Comparison of ENCODE assay signal across 2 cellular contexts in the genomic region with DNA sequence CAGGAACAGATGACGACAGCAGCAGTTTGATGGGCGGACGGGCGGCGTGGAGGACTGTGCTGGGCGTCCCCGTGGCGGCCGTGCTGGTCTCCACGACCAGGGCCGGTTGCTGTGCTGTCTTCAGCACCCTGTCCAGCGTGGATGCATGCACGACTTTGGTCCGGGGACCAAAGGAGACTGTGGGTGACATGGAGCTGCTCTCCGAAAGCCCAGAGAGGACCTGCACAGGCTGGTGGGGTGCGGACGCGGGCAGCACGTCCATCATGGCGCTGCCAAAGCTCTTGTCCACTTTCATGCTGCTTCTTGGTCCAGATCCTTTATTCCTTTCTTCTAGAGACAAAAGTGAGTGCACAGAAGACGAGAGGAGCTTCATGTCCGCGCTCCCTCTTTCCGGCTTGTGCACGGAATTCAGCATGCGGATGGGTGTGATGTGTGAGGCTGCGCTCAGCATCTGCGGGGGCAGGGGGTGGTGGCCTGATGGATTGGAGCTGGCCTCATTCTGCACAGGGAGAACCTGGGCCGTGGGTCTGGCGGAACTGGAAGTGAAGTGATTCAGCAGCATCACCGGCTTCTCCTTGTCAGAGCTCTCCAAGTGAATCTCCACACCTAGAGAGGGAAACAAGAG.
TF ChIP-seq lines count a peak whose summit lies in the region.

No MANE protein-coding gene starts in this region.

TF ChIP-seq in HepG2, 621 proteins besides CTCF, POLR2A, EP300 and RAD21:
- TF ChIP-seq TRIM24 (CRISPR knock-in tag; IDR thresholded peaks at IDR 0.05) (no peak), ELF3 (CRISPR knock-in tag; IDR thresholded peaks at IDR 0.05) (no peak), ZMAT5 (CRISPR knock-in tag; IDR thresholded peaks at IDR 0.05; ENCODE audit: borderline replicate concordance, low read depth) (no peak), KMT2B (CRISPR knock-in tag; IDR thresholded peaks at IDR 0.05) (no peak), SRSF1 (optimal IDR thresholded peaks at IDR 0.05; ENCODE audit: low read depth, low read length) (no peak), ZNF510 (CRISPR knock-in tag; IDR thresholded peaks at IDR 0.05; ENCODE audit: low read depth) (no peak), CBX5 (CRISPR knock-in tag; IDR thresholded peaks at IDR 0.05; ENCODE audit: borderline replicate concordance) (no peak), IRX3 (CRISPR knock-in tag; IDR thresholded peaks at IDR 0.05; ENCODE audit: borderline replicate concordance, low read depth) (no peak), ARNTL (CRISPR knock-in tag; IDR thresholded peaks at IDR 0.05) (no peak), ZNF749 (CRISPR knock-in tag; IDR thresholded peaks at IDR 0.05; ENCODE audit: borderline replicate concordance) (no peak), HCFC1 (IDR thresholded peaks at IDR 0.05; ENCODE audit: low read depth, low read length) (no peak), CSRNP2 (CRISPR knock-in tag; conservative IDR thresholded peaks at IDR 0.05; ENCODE audit: low read depth) (no peak), TAF15 (IDR thresholded peaks at IDR 0.05; ENCODE audit: low read depth, low read length, poor library complexity, severe bottlenecking) (no peak), SAFB2 (CRISPR knock-in tag; IDR thresholded peaks at IDR 0.05; ENCODE audit: borderline replicate concordance, low read depth) (no peak), ZBTB42 (CRISPR knock-in tag; IDR thresholded peaks at IDR 0.05) (no peak), ZNF761 (CRISPR knock-in tag; conservative IDR thresholded peaks at IDR 0.05) (no peak)
- TF ChIP-seq, protein P1, sequence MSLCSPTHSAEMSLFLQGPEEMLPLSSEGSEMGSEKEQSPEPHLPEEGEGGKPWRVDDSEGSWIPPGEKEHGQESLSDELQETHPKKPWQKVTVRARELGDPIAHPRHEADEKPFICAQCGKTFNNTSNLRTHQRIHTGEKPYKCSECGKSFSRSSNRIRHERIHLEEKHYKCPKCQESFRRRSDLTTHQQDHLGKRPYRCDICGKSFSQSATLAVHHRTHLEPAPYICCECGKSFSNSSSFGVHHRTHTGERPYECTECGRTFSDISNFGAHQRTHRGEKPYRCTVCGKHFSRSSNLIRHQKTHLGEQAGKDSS (CRISPR knock-in tag; IDR thresholded peaks at IDR 0.05; ENCODE audit: borderline replicate concordance, low read depth): no peak
TF ChIP-seq in HepG2: peak in this region for 0.

TF ChIP-seq in GM12891, 5 proteins besides CTCF, POLR2A, EP300 and RAD21:
- TF ChIP-seq SPI1 (IDR thresholded peaks at IDR 0.05; ENCODE audit: low read depth, low read length): no peak
- TF ChIP-seq POLR2AphosphoS5 (IDR thresholded peaks at IDR 0.05; ENCODE audit: low read depth, low read length): no peak
- TF ChIP-seq POU2F2 (IDR thresholded peaks at IDR 0.05; ENCODE audit: low read depth, low read length): no peak
- TF ChIP-seq PAX5 (IDR thresholded peaks at IDR 0.05; ENCODE audit: insufficient read depth, low read length, severe bottlenecking): no peak
- TF ChIP-seq TAF1 (IDR thresholded peaks at IDR 0.05; ENCODE audit: low read depth, low read length): no peak
